In the genomic region with DNA sequence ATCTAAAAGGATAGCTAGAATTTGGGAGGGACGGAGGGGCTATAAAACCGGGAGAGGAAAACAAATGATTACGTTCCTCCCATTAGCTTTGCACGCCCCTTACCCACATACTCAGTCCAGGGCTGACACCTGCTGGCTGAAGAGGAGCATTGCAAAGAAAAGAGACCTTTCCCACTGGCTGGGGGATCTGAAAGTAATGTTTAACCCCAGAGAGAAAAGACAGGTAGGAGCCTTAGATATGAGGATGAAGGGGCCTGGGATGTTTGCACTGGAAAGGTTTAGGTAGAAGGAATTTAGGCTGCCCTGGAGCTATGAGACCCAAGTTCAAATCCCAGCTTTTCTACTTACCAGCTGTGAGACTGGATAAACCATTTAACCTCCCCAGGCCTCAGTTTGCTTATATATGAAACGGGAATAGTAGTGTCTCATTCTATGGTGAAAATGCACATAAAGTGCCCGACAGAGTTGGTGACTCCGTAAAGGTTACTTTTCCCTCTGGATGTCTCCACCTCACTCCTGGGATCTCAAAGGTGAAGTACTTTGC, we compare ENCODE assay signal across 8 cellular contexts.
DNase-seq lines count a peak whose midpoint lies in the region; ATAC-seq and TF ChIP-seq lines count a peak whose summit lies in the region.

No MANE protein-coding gene starts in this region.

- no peak overlapping the region for H3K27ac ChIP-seq in ovary

- H3K4me1 ChIP-seq in ovary (ENCODE audit: insufficient read depth): peaks cover 2% of the 10 kb centered on the region

- H3K27me3 ChIP-seq in ovary: no peaks in the 10 kb centered on the region

- no peaks in the 10 kb centered on the region for H3K9me3 Mint-ChIP-seq in CD14-positive monocyte
- no peaks in the 10 kb centered on the region for H3K9me3 Mint-ChIP-seq in activated T-cell treated with anti-CD3 and anti-CD28 coated beads, Interleukin-2, amount 50 U/mL, for 72 hours

- no peak for DNase-seq in CD14-positive monocyte (ENCODE audit: low spot score)
- DNase-seq in NCI-H526 (lab: John Stamatoyannopoulos, UW): peak; percentile 71 to 74
- peak; percentile 42 to 59 for DNase-seq in activated T-cell treated with anti-CD3 and anti-CD28 coated beads, Interleukin-2, amount 50 U/mL, for 72 hours
- peak; percentile 33 for DNase-seq in globus pallidus (ENCODE audit: low spot score)
- peak in 3 of 5 donors; percentile 32 to 50 (median 44) for DNase-seq in ovary
- DNase-seq in effector CD8-positive, alpha-beta T cell (lab: John Stamatoyannopoulos, UW): no peak

- no peaks in the 10 kb centered on the region for H3K36me3 Mint-ChIP-seq in CD14-positive monocyte
- H3K36me3 Mint-ChIP-seq in activated T-cell treated with anti-CD3 and anti-CD28 coated beads, Interleukin-2, amount 50 U/mL, for 72 hours (ENCODE audit: insufficient read depth in 2 of 2): no peaks in the 10 kb centered on the region

- ATAC-seq in GM18870 (IDR thresholded peaks at IDR 0.05; ENCODE audit: unreplicated experiment) (peak; percentile 62), HG03354 (IDR thresholded peaks at IDR 0.05; ENCODE audit: poor library complexity, severe bottlenecking, unreplicated experiment) (peak; percentile 80)
- ATAC-seq in activated T-cell treated with anti-CD3 and anti-CD28 coated beads, Interleukin-2, amount 50 U/mL, for 72 hours (replicated peaks in 1 of 2): peak; percentile 60

- no peaks in the 10 kb centered on the region for H3K36me3 ChIP-seq in ovary

- peaks cover 8% of the 10 kb centered on the region for H3K4me1 Mint-ChIP-seq in CD14-positive monocyte
- H3K4me1 Mint-ChIP-seq in activated T-cell treated with anti-CD3 and anti-CD28 coated beads, Interleukin-2, amount 50 U/mL, for 72 hours (ENCODE audit: low read depth): peaks cover 10% of the 10 kb centered on the region

- H3K27ac Mint-ChIP-seq in CD14-positive monocyte: peak overlapping the region in 1 of 7 donors; percentile 19
- H3K27ac Mint-ChIP-seq in activated T-cell treated with anti-CD3 and anti-CD28 coated beads, Interleukin-2, amount 50 U/mL, for 72 hours: no peak overlapping the region

- no peaks in the 10 kb centered on the region for H3K9me3 ChIP-seq in ovary

- 15 to 20% (median 18%) methylated on average over 7 of the region's 7 CpGs for WGBS in ovary, 3 donors

- H3K4me3 Mint-ChIP-seq in CD14-positive monocyte: no peak overlapping the region
- no peak overlapping the region for H3K4me3 Mint-ChIP-seq in activated T-cell treated with anti-CD3 and anti-CD28 coated beads, Interleukin-2, amount 50 U/mL, for 72 hours

- peaks cover 5 to 8% (median 7%) of the 10 kb centered on the region in 3 donors for H3K27me3 Mint-ChIP-seq in CD14-positive monocyte (ENCODE audit: low read depth in 3 of 3)
- no peaks in the 10 kb centered on the region for H3K27me3 Mint-ChIP-seq in activated T-cell treated with anti-CD3 and anti-CD28 coated beads, Interleukin-2, amount 50 U/mL, for 72 hours (ENCODE audit: low read depth)

- TF ChIP-seq EP300 in ovary (IDR thresholded peaks at IDR 0.05): no peak

- no peak for TF ChIP-seq POLR2A in ovary (IDR thresholded peaks at IDR 0.05)

- intact Hi-C loops in CD14-positive monocyte (cut with micrococcal nuclease): loop anchor here in 1 of 2 donors (5.0 kb wide), 1 partner anchor 1433 kb away; no protein-coding TSS in a partner anchor
- intact Hi-C loops in ovary (cut with DNase I): loop anchor here (10.0 kb wide), 2 partner anchors 470 to 1430 kb away; a partner anchor contains a TSS

- H3K4me3 ChIP-seq in ovary: no peak overlapping the region

- peak; percentile 74 for TF ChIP-seq CTCF in CD14-positive monocyte (IDR thresholded peaks at IDR 0.05)
- peak in 2 of 3 donors; percentile 41 to 73 for TF ChIP-seq CTCF in ovary (IDR thresholded peaks at IDR 0.05)

Comparison
In these comparisons a context has a peak if more than half of its experiments do, and no peak if none do; other contexts are left out.
1. DNase-seq: peak in NCI-H526 (2 of 2), activated T-cell treated with anti-CD3 and anti-CD28 coated beads, Interleukin-2, amount 50 U/mL, for 72 hours (2 of 2), globus pallidus (single experiment) and ovary (3 of 5); none in CD14-positive monocyte (single experiment) and effector CD8-positive, alpha-beta T cell (single experiment).
2. Peak in every context shown above with its lines, with median percentiles within 50 percentile points of each other: ATAC-seq.